22 cellular contexts compared by ENCODE assay signal in genomic region chr2:156023266-156023879, GRCh38.
DNase-seq lines count a peak whose midpoint lies in the region; ATAC-seq and TF ChIP-seq lines count a peak whose summit lies in the region.
"Had no signal": no experiment of that assay in that cellular context is flagged by ENCODE, and none has a peak within 500 bp of the region (broad histone marks: within the 10 kb centered on the region; RNA-seq: fewer than 3 reads in every experiment).

No MANE protein-coding gene starts in this region.

- intact Hi-C loops in cardiac septum (cut with DNase I): no loop called here

- DNase-seq in cardiac septum (ENCODE audit: low spot score): no peak
- no peak for DNase-seq in OCI-M2 (lab: John Stamatoyannopoulos, UW; ENCODE audit: unreplicated experiment)
- DNase-seq: activated CD4-positive, alpha-beta memory T cell treated with anti-CD3 and anti-CD28 coated beads for 36 hours; activated CD4-positive, CD25-positive, alpha-beta regulatory T cell; activated T-cell treated with anti-CD3 and anti-CD28 coated beads for 4 hours; dermis blood vessel endothelial cell; DMS79; GM23248; immature natural killer cell; NCI-H1436; NCI-H2227 treated with DMSO at 0.1 percent for 48 hours; NCI-H774; Peyer's patch; SK-N-SH had no signal

- H3K27ac ChIP-seq in VCaP: peak overlapping the region; percentile 80; the same call in 1 of the 2 replicates
- H3K27ac ChIP-seq: breast epithelium, GM23248, Peyer's patch, thoracic aorta had no signal

- TF ChIP-seq CTCF in VCaP (conservative IDR thresholded peaks at IDR 0.05): no peak

- ATAC-seq in GM18511 (IDR thresholded peaks at IDR 0.05; ENCODE audit: unreplicated experiment): peak; percentile 60
- ATAC-seq in GM21360 (IDR thresholded peaks at IDR 0.05; ENCODE audit: unreplicated experiment): peak; percentile 64
- ATAC-seq in HG03432 (IDR thresholded peaks at IDR 0.05; ENCODE audit: unreplicated experiment): peak; percentile 74
- ATAC-seq in GM19023 (IDR thresholded peaks at IDR 0.05; ENCODE audit: unreplicated experiment): no peak
- ATAC-seq: stimulated activated memory B cell treated with anti-CD40 and anti-IgM and Interleukin-4, amounts not matched to agents 10 μg/mL and 1 μg/mL and 100 μg/mL, for 72 hours had no signal
